1 cellular context compared by ENCODE assay signal in the genomic region with DNA sequence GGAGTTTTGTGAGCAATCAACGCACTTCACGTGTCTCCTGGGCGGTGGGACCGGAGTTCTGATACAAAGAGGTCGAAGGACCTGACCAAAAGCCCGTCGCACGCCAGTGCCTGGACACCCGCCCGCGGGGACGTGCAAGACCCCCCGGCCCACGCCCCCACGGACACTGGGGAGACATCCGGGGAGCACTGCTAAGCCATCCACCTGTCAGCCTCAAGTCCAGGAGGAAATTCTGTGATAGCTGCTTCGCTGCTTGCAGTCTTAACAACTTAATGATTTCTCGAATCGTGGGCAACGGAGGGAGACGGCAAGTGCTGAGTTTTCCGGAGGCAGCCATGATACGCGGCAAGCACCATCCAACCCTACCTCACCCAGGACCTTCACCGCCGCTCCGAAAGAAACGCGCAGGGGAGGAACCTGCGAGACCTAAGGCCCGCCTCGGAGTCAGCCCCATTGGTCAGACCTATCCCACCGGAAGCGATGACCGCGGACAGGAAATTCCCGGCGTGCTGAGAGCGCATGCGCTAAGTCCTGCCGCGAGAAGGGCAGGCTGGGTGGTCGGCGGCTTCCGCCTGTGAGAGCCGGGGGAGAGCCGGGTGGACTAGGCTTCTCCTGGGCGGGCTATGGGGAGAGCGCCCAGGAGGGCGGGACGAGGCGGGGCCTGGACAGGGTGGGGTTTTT.
TF ChIP-seq lines count a peak whose summit lies in the region.

A gene (minus strand): TSS at position 393 of the 681 bp plus-strand sequence. CDS start 56 bp downstream, at position 337.

TF ChIP-seq in HepG2, 621 proteins besides CTCF, POLR2A, EP300 and RAD21 (continued from another document and continues in another):
- TF ChIP-seq, protein P1, sequence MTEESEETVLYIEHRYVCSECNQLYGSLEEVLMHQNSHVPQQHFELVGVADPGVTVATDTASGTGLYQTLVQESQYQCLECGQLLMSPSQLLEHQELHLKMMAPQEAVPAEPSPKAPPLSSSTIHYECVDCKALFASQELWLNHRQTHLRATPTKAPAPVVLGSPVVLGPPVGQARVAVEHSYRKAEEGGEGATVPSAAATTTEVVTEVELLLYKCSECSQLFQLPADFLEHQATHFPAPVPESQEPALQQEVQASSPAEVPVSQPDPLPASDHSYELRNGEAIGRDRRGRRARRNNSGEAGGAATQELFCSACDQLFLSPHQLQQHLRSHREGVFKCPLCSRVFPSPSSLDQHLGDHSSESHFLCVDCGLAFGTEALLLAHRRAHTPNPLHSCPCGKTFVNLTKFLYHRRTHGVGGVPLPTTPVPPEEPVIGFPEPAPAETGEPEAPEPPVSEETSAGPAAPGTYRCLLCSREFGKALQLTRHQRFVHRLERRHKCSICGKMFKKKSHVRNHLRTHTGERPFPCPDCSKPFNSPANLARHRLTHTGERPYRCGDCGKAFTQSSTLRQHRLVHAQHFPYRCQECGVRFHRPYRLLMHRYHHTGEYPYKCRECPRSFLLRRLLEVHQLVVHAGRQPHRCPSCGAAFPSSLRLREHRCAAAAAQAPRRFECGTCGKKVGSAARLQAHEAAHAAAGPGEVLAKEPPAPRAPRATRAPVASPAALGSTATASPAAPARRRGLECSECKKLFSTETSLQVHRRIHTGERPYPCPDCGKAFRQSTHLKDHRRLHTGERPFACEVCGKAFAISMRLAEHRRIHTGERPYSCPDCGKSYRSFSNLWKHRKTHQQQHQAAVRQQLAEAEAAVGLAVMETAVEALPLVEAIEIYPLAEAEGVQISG (CRISPR knock-in tag; IDR thresholded peaks at IDR 0.05), result peak; percentile 76
- TF ChIP-seq ZNF616 (CRISPR knock-in tag; IDR thresholded peaks at IDR 0.05; ENCODE audit: low read depth), result peak; percentile 73
- TF ChIP-seq KLF6 (CRISPR knock-in tag; IDR thresholded peaks at IDR 0.05), result peak; percentile 31; the same call in 1 of the 2 replicates
- TF ChIP-seq GPN1 (CRISPR knock-in tag; IDR thresholded peaks at IDR 0.05; ENCODE audit: borderline replicate concordance), result no peak
- TF ChIP-seq ZNF678 (CRISPR knock-in tag; IDR thresholded peaks at IDR 0.05), result no peak; the same call in 1 of the 2 replicates
- TF ChIP-seq, protein P2, sequence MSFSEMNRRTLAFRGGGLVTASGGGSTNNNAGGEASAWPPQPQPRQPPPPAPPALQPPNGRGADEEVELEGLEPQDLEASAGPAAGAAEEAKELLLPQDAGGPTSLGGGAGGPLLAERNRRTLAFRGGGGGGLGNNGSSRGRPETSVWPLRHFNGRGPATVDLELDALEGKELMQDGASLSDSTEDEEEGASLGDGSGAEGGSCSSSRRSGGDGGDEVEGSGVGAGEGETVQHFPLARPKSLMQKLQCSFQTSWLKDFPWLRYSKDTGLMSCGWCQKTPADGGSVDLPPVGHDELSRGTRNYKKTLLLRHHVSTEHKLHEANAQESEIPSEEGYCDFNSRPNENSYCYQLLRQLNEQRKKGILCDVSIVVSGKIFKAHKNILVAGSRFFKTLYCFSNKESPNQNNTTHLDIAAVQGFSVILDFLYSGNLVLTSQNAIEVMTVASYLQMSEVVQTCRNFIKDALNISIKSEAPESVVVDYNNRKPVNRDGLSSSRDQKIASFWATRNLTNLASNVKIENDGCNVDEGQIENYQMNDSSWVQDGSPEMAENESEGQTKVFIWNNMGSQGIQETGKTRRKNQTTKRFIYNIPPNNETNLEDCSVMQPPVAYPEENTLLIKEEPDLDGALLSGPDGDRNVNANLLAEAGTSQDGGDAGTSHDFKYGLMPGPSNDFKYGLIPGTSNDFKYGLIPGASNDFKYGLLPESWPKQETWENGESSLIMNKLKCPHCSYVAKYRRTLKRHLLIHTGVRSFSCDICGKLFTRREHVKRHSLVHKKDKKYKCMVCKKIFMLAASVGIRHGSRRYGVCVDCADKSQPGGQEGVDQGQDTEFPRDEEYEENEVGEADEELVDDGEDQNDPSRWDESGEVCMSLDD (CRISPR knock-in tag; IDR thresholded peaks at IDR 0.05; ENCODE audit: borderline replicate concordance), result peak; percentile 67; the same call in 1 of the 2 replicates
- TF ChIP-seq ZNF496 (CRISPR knock-in tag; IDR thresholded peaks at IDR 0.05; ENCODE audit: insufficient replicate concordance), result no peak
- TF ChIP-seq IKZF1 (IDR thresholded peaks at IDR 0.05), result no peak
- TF ChIP-seq KMT2B (CRISPR knock-in tag; IDR thresholded peaks at IDR 0.05), result peak; percentile 28; the same call in 1 of the 2 replicates
- TF ChIP-seq TBL1XR1 (IDR thresholded peaks at IDR 0.05; ENCODE audit: borderline replicate concordance, low read length, partially characterized antibody), result peak; percentile 55
- TF ChIP-seq ZNF337 (CRISPR knock-in tag; IDR thresholded peaks at IDR 0.05; ENCODE audit: borderline replicate concordance, low read depth), result no peak
- TF ChIP-seq, protein P3, sequence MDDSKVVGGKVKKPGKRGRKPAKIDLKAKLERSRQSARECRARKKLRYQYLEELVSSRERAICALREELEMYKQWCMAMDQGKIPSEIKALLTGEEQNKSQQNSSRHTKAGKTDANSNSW (CRISPR knock-in tag; IDR thresholded peaks at IDR 0.05; ENCODE audit: borderline replicate concordance), result no peak; the same call in 1 of the 2 replicates
- TF ChIP-seq, protein P4, sequence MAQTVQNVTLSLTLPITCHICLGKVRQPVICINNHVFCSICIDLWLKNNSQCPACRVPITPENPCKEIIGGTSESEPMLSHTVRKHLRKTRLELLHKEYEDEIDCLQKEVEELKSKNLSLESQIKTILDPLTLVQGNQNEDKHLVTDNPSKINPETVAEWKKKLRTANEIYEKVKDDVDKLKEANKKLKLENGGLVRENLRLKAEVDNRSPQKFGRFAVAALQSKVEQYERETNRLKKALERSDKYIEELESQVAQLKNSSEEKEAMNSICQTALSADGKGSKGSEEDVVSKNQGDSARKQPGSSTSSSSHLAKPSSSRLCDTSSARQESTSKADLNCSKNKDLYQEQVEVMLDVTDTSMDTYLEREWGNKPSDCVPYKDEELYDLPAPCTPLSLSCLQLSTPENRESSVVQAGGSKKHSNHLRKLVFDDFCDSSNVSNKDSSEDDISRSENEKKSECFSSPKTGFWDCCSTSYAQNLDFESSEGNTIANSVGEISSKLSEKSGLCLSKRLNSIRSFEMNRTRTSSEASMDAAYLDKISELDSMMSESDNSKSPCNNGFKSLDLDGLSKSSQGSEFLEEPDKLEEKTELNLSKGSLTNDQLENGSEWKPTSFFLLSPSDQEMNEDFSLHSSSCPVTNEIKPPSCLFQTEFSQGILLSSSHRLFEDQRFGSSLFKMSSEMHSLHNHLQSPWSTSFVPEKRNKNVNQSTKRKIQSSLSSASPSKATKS (CRISPR knock-in tag; IDR thresholded peaks at IDR 0.05), result no peak
- TF ChIP-seq ZSCAN29 (CRISPR knock-in tag; conservative IDR thresholded peaks at IDR 0.05), result 0 out of 2 replicates have a peak, but pooled peaks have one; percentile 64
- TF ChIP-seq, protein P5, sequence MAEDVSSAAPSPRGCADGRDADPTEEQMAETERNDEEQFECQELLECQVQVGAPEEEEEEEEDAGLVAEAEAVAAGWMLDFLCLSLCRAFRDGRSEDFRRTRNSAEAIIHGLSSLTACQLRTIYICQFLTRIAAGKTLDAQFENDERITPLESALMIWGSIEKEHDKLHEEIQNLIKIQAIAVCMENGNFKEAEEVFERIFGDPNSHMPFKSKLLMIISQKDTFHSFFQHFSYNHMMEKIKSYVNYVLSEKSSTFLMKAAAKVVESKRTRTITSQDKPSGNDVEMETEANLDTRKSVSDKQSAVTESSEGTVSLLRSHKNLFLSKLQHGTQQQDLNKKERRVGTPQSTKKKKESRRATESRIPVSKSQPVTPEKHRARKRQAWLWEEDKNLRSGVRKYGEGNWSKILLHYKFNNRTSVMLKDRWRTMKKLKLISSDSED (CRISPR knock-in tag; IDR thresholded peaks at IDR 0.05), result no peak
- 0 out of 2 replicates have a peak, but pooled peaks have one; percentile 62 for TF ChIP-seq MTF1 (CRISPR knock-in tag; IDR thresholded peaks at IDR 0.05)
- TF ChIP-seq BHLHE40 (IDR thresholded peaks at IDR 0.05; ENCODE audit: low read length), result no peak
- peak; percentile 73; the same call in 1 of the 2 replicates for TF ChIP-seq YEATS2 (CRISPR knock-in tag; IDR thresholded peaks at IDR 0.05; ENCODE audit: borderline replicate concordance)
- TF ChIP-seq ZNF672 (CRISPR knock-in tag; IDR thresholded peaks at IDR 0.05), result peak; percentile 48; the same call in 1 of the 2 replicates
- no peak; the same call in 1 of the 2 replicates for TF ChIP-seq ZNF383 (CRISPR knock-in tag; IDR thresholded peaks at IDR 0.05; ENCODE audit: borderline replicate concordance)
- peak; percentile 29; the same call in 1 of the 2 replicates for TF ChIP-seq FOXK1 (CRISPR knock-in tag; IDR thresholded peaks at IDR 0.05; ENCODE audit: borderline replicate concordance, low read depth)
- TF ChIP-seq, protein P6, sequence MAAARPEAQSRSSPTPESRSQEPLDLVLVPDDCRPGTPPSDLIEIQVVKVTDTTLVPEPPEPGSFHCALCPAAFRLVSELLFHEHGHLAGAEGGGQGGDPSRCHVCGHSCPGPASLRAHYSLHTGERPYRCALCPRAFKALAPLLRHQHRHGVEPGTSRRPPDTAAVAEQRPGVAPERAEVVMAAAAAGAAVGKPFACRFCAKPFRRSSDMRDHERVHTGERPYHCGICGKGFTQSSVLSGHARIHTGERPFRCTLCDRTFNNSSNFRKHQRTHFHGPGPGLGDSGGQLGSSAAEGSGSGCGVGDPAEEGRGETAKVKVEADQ (CRISPR knock-in tag; IDR thresholded peaks at IDR 0.05; ENCODE audit: borderline replicate concordance), result peak; percentile 29; the same call in 1 of the 2 replicates
- TF ChIP-seq, protein P7, sequence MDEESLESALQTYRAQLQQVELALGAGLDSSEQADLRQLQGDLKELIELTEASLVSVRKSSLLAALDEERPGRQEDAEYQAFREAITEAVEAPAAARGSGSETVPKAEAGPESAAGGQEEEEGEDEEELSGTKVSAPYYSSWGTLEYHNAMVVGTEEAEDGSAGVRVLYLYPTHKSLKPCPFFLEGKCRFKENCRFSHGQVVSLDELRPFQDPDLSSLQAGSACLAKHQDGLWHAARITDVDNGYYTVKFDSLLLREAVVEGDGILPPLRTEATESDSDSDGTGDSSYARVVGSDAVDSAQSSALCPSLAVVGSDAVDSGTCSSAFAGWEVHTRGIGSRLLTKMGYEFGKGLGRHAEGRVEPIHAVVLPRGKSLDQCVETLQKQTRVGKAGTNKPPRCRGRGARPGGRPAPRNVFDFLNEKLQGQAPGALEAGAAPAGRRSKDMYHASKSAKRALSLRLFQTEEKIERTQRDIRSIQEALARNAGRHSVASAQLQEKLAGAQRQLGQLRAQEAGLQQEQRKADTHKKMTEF (CRISPR knock-in tag; IDR thresholded peaks at IDR 0.05), result no peak; the same call in none of the 2 replicates
- no peak; the same call in 1 of the 2 replicates for TF ChIP-seq TBP (CRISPR knock-in tag; IDR thresholded peaks at IDR 0.05)
- TF ChIP-seq REL (CRISPR knock-in tag; conservative IDR thresholded peaks at IDR 0.05), result no peak; the same call in 1 of the 2 replicates
- TF ChIP-seq, protein P8, sequence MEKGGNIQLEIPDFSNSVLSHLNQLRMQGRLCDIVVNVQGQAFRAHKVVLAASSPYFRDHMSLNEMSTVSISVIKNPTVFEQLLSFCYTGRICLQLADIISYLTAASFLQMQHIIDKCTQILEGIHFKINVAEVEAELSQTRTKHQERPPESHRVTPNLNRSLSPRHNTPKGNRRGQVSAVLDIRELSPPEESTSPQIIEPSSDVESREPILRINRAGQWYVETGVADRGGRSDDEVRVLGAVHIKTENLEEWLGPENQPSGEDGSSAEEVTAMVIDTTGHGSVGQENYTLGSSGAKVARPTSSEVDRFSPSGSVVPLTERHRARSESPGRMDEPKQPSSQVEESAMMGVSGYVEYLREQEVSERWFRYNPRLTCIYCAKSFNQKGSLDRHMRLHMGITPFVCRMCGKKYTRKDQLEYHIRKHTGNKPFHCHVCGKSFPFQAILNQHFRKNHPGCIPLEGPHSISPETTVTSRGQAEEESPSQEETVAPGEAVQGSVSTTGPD (CRISPR knock-in tag; IDR thresholded peaks at IDR 0.05), result 0 out of 2 replicates have a peak, but pooled peaks have one; percentile 25
- peak; percentile 92; the same call in 1 of the 2 replicates for TF ChIP-seq ZNF350 (CRISPR knock-in tag; IDR thresholded peaks at IDR 0.05; ENCODE audit: borderline replicate concordance, low read depth)
- TF ChIP-seq HOXA9 (CRISPR knock-in tag; IDR thresholded peaks at IDR 0.05; ENCODE audit: borderline replicate concordance), result peak; percentile 81
- no peak for TF ChIP-seq KLF11 (CRISPR knock-in tag; IDR thresholded peaks at IDR 0.05)
- TF ChIP-seq BRD4 (CRISPR knock-in tag; IDR thresholded peaks at IDR 0.05), result peak; percentile 92; the same call in 1 of the 2 replicates
- TF ChIP-seq, protein P9, sequence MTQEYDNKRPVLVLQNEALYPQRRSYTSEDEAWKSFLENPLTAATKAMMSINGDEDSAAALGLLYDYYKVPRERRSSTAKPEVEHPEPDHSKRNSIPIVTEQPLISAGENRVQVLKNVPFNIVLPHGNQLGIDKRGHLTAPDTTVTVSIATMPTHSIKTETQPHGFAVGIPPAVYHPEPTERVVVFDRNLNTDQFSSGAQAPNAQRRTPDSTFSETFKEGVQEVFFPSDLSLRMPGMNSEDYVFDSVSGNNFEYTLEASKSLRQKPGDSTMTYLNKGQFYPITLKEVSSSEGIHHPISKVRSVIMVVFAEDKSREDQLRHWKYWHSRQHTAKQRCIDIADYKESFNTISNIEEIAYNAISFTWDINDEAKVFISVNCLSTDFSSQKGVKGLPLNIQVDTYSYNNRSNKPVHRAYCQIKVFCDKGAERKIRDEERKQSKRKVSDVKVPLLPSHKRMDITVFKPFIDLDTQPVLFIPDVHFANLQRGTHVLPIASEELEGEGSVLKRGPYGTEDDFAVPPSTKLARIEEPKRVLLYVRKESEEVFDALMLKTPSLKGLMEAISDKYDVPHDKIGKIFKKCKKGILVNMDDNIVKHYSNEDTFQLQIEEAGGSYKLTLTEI (CRISPR knock-in tag; conservative IDR thresholded peaks at IDR 0.05), result no peak
- TF ChIP-seq SRF (IDR thresholded peaks at IDR 0.05; ENCODE audit: low read depth, low read length), result no peak
- TF ChIP-seq SCMH1 (CRISPR knock-in tag; IDR thresholded peaks at IDR 0.05; ENCODE audit: borderline replicate concordance), result no peak
- 0 out of 2 replicates have a peak, but pooled peaks have one; percentile 7 for TF ChIP-seq ZSCAN9 (CRISPR knock-in tag; IDR thresholded peaks at IDR 0.05; ENCODE audit: borderline replicate concordance)
